In the genomic region with DNA sequence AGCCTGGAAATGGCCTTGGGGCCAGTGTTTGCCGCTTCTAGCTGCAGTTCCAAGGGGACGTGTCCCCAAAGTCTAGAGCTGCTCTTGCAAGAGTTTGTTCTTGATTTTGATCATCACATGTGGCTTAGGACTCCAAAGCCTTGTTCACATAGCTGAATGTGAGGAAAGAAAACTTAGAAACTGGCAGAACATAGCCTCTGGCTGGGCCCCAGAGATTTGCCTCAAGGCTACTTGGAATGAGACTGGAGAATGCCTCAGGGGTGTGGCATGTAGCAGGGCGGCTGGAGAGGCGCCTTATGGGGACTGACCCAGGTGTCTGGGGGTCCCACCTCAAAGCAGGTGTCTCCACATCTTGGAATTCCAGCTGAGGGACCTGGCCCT, we compare ENCODE assay signal across 8 cellular contexts. TPM values are rescaled to one million over a fixed set of nuclear protein-coding genes. Genes with fewer than 3 reads are reported as not detected.
DNase-seq lines count a peak whose midpoint lies in the region; ATAC-seq and TF ChIP-seq lines count a peak whose summit lies in the region.

No MANE protein-coding gene starts in this region.

- H3K9ac ChIP-seq in duodenal mucosa (ENCODE audit: low read depth in 1 of 2, low read length in 2 of 2) (peak overlapping the region; percentile 95 to 98), neural progenitor cell (no peak overlapping the region)

- peaks cover 22 to 34% (median 32%) of the 10 kb centered on the region in 3 donors for H3K4me1 Mint-ChIP-seq in CD8-positive, alpha-beta memory T cell
- peaks cover 21% of the 10 kb centered on the region for H3K4me1 Mint-ChIP-seq in neural progenitor cell

- TF ChIP-seq CTCF in OCI-LY7 (conservative IDR thresholded peaks at IDR 0.05; ENCODE audit: low read length) (no peak), neural progenitor cell (IDR thresholded peaks at IDR 0.05) (no peak)

- no peaks in the 10 kb centered on the region for H3K9me2 ChIP-seq in OCI-LY7 (ENCODE audit: insufficient read depth, low read length)

- H2AFZ ChIP-seq in OCI-LY7 (ENCODE audit: low read length) (no peak overlapping the region), neural progenitor cell (replicated peaks) (no peak overlapping the region)

- no peaks in the 10 kb centered on the region for H3F3A ChIP-seq in neural progenitor cell (ENCODE audit: low read depth)

- CTCF ChIA-PET in CD8-positive, alpha-beta memory T cell (lab: Charles Lee): interaction anchor here (1.3 kb wide), 1 partner anchor 9 kb away, joined by 3 read pairs; no protein-coding TSS in a partner anchor
- CTCF ChIA-PET in OCI-LY7 (lab: Charles Lee; ENCODE audit: unreplicated experiment): no interaction called here

- no peak overlapping the region for H3K27ac ChIP-seq in CD8-positive, alpha-beta memory T cell (ENCODE audit: low read depth, low read length)
- H3K27ac ChIP-seq in OCI-LY7 (ENCODE audit: low read depth, low read length, poor library complexity, severe bottlenecking) (no peak overlapping the region), duodenal mucosa (ENCODE audit: low read depth, low read length) (no peak overlapping the region), neural progenitor cell (no peak overlapping the region)

- peak overlapping the region; percentile 44 to 87 (median 82) for H3K4me3 Mint-ChIP-seq in CD8-positive, alpha-beta memory T cell
- H3K4me3 Mint-ChIP-seq in neural progenitor cell: peak overlapping the region; percentile 84

- BruUV-seq in OCI-LY7 (replicated peaks; lab: Mats Ljungman, UMichigan): no TSS peak

- no peaks in the 10 kb centered on the region for H3K27me3 ChIP-seq in CD8-positive, alpha-beta memory T cell (ENCODE audit: insufficient read depth, low read length, poor library complexity, severe bottlenecking)
- H3K27me3 ChIP-seq in duodenal mucosa (ENCODE audit: control insufficient read depth in 1 of 2, insufficient read depth in 2 of 2, low read length in 2 of 2) (no peaks in the 10 kb centered on the region), neural progenitor cell (peaks cover 41% of the 10 kb centered on the region)

- intact Hi-C loops in OCI-LY7 (cut with micrococcal nuclease; ENCODE audit: unreplicated experiment): no loop called here

- H3K79me2 ChIP-seq in OCI-LY7 (ENCODE audit: insufficient read depth, low read depth, low read length): peaks cover 5% of the 10 kb centered on the region; the same call in 1 of the 2 replicates
- H3K79me2 ChIP-seq in neural progenitor cell (ENCODE audit: low read depth): peaks cover 16% of the 10 kb centered on the region

- H3K9me3 Mint-ChIP-seq in CD8-positive, alpha-beta memory T cell: no peaks in the 10 kb centered on the region
- no peaks in the 10 kb centered on the region for H3K9me3 Mint-ChIP-seq in neural progenitor cell

- peaks cover 0 to 8% (median 3%) of the 10 kb centered on the region in 3 donors for H3K36me3 Mint-ChIP-seq in CD8-positive, alpha-beta memory T cell
- no peaks in the 10 kb centered on the region for H3K36me3 Mint-ChIP-seq in neural progenitor cell

- H3K4me1 ChIP-seq in CD8-positive, alpha-beta memory T cell (ENCODE audit: insufficient read depth, low read length): peaks cover 27% of the 10 kb centered on the region
- H3K4me1 ChIP-seq in OCI-LY7 (ENCODE audit: insufficient read depth, low read length, poor library complexity, severe bottlenecking) (peaks cover 74% of the 10 kb centered on the region), duodenal mucosa (ENCODE audit: control insufficient read depth in 1 of 2, insufficient read depth in 2 of 2, low read length in 2 of 2) (peaks cover 38 to 44% of the 10 kb centered on the region in 2 donors), neural progenitor cell (peaks cover 13% of the 10 kb centered on the region)

- no peaks in the 10 kb centered on the region for H3K9me3 ChIP-seq in CD8-positive, alpha-beta memory T cell (ENCODE audit: low read length)
- H3K9me3 ChIP-seq in OCI-LY7 (ENCODE audit: low read length) (no peaks in the 10 kb centered on the region), duodenal mucosa (ENCODE audit: control insufficient read depth in 1 of 2, low read length in 2 of 2) (no peaks in the 10 kb centered on the region), neural progenitor cell (ENCODE audit: low read depth) (no peaks in the 10 kb centered on the region)

- peak overlapping the region in 5 of 8 donors; percentile 10 to 91 (median 82) for H3K27ac Mint-ChIP-seq in CD8-positive, alpha-beta memory T cell
- H3K27ac Mint-ChIP-seq in neural progenitor cell: no peak overlapping the region

- H3K4me2 ChIP-seq in OCI-LY7 (ENCODE audit: low read length) (peak overlapping the region; percentile 69; the same call in 1 of the 2 replicates), neural progenitor cell (no peak overlapping the region)

- peaks cover 0 to 2% of the 10 kb centered on the region in 2 donors for H3K27me3 Mint-ChIP-seq in CD8-positive, alpha-beta memory T cell
- H3K27me3 Mint-ChIP-seq in neural progenitor cell (ENCODE audit: insufficient read depth, low read depth): peaks cover 13% of the 10 kb centered on the region

- POLR2A ChIA-PET in CD8-positive, alpha-beta memory T cell (lab: Charles Lee): no interaction called here
- POLR2A ChIA-PET in OCI-LY7 (lab: Charles Lee): no interaction called here

- ATAC-seq in GM18502 (IDR thresholded peaks at IDR 0.05; ENCODE audit: poor library complexity, unreplicated experiment): no peak
- no peak for ATAC-seq in HG03460 (IDR thresholded peaks at IDR 0.05; ENCODE audit: unreplicated experiment)

- no peak for DNase-seq in CD8-positive, alpha-beta memory T cell
- no peak for DNase-seq in OCI-LY7 (ENCODE audit: low spot score)
- DNase-seq in neural progenitor cell (ENCODE audit: low spot score): no peak
- DNase-seq in NK-92 (lab: John Stamatoyannopoulos, UW; ENCODE audit: unreplicated experiment): no peak
- no peak for DNase-seq in NCI-H526 (lab: John Stamatoyannopoulos, UW)

- H3K4me3 ChIP-seq in CD8-positive, alpha-beta memory T cell (ENCODE audit: low read length): no peak overlapping the region
- no peak overlapping the region for H3K4me3 ChIP-seq in OCI-LY7 (ENCODE audit: low read depth, low read length, poor library complexity, severe bottlenecking)
- peak overlapping the region; percentile 94 to 95 for H3K4me3 ChIP-seq in duodenal mucosa (ENCODE audit: low read depth in 1 of 2, low read length in 2 of 2)
- H3K4me3 ChIP-seq in neural progenitor cell: no peak overlapping the region

- H4K20me1 ChIP-seq in OCI-LY7 (ENCODE audit: insufficient read depth, low read length) (peaks cover 11% of the 10 kb centered on the region; the same call in 1 of the 2 replicates), neural progenitor cell (ENCODE audit: low read depth) (peaks cover 18% of the 10 kb centered on the region)

- H3K36me3 ChIP-seq in CD8-positive, alpha-beta memory T cell (ENCODE audit: insufficient read depth, low read length): no peaks in the 10 kb centered on the region
- H3K36me3 ChIP-seq in OCI-LY7 (ENCODE audit: insufficient read depth, low read length) (no peaks in the 10 kb centered on the region; the same call in 1 of the 2 replicates), duodenal mucosa (ENCODE audit: control insufficient read depth in 1 of 2, insufficient read depth in 2 of 2, low read length in 2 of 2) (peaks cover 4 to 13% of the 10 kb centered on the region in 2 donors), neural progenitor cell (no peaks in the 10 kb centered on the region)

RNA-seq across cellular contexts. Expression of a gene that starts 2.3 kb away (rescaled TPM):
- 10 to 100 TPM; 96.3 to 96.7 TPM for total RNA-seq in CD8-positive, alpha-beta memory T cell
- polyA plus RNA-seq in CD8-positive, alpha-beta memory T cell: 38.3 TPM
- 32.8 and 37.5 TPM in 2 replicates for total RNA-seq in OCI-LY7 (2014; rRNA removed; shearing (Covaris generic))
- total RNA-seq in OCI-LY7 (2022): 67.0 and 80.2 TPM in 2 replicates
- 43.3 and 54.0 TPM in 2 replicates for total RNA-seq in neural progenitor cell (ENCODE audit: low replicate concordance)

RNA-seq across cellular contexts. Expression of a gene that starts 54.9 kb away (rescaled TPM):
- 10 to 100 TPM; 48.0 to 48.4 TPM for total RNA-seq in CD8-positive, alpha-beta memory T cell
- 79.1 TPM for polyA plus RNA-seq in CD8-positive, alpha-beta memory T cell
- 12.5 and 15.6 TPM in 2 replicates for total RNA-seq in OCI-LY7 (2014; rRNA removed; shearing (Covaris generic))
- total RNA-seq in OCI-LY7 (2022): 26.7 and 33.3 TPM in 2 replicates
- 7.1 and 8.5 TPM in 2 replicates for total RNA-seq in neural progenitor cell (ENCODE audit: low replicate concordance)

Comparison
In these comparisons a context has a peak if more than half of its experiments do, and no peak if none do; other contexts are left out.
1. H3K4me3 ChIP-seq: peak in duodenal mucosa (2 of 2); none in CD8-positive, alpha-beta memory T cell (single experiment), OCI-LY7 (single experiment) and neural progenitor cell (single experiment).